ENCODE assay signal across 8 cellular contexts in the genomic region with DNA sequence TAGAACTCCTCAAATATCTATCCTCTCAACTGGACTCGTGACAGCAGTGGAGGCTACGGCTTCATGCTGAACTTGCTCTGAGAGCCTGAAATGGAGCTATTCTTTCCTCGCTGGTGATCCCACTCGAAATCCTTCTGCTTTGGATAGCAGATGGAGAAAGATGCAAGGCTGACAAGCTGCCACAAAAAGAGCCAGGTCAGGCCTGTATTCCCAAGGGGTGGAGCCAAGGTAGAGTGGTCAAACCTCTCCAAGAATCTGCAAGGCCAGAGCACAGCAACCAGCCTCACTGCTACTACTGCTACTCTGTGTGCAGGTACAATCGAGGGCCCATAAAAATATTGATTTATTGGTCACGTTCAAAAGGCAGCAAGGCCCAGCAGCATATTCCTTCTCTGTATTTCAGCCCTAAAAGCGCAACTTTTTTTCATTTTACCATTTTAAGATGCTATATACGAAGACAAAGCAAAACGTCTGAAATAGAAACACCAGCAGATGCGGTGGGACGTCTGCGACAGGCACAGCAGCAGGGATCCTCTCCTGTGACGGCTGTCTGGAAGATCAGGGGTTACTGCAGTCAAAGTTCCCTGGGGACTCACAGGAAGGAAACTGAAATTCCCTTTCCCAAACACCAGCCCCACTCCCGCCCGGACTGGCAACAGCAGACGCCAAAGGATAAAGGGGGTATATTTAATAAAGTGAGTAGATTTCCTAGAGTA. TPM values are rescaled to one million over a fixed set of nuclear protein-coding genes. Genes with fewer than 3 reads are reported as not detected.
A peak's percentile ranks its signal among the peaks of the same experiment; 100 is the strongest.
DNase-seq lines count a peak whose midpoint lies in the region; TF ChIP-seq lines count a peak whose summit lies in the region.

No MANE protein-coding gene starts in this region.

- DNase-seq in Calu3 (no peak), NCI-H2171 treated with DMSO at 0.1 percent for 48 hours (lab: John Stamatoyannopoulos, UW) (peak; percentile 78), osteoblast (ENCODE audit: insufficient read length, low spot score, missing footprints) (no peak), NCI-H128 (lab: John Stamatoyannopoulos, UW; ENCODE audit: unreplicated experiment) (no peak)
- DNase-seq in effector CD4-positive, alpha-beta T cell = no peak
- DNase-seq in NK-92 treated with Interleukin-12 subunit alpha and Interleukin-12 subunit beta, amount 100 ng/mL, for 24 hours (lab: John Stamatoyannopoulos, UW) = no peak
- DNase-seq in stimulated activated CD4-positive, alpha-beta T cell treated with anti-CD3 and anti-CD28 coated beads, Interleukin-15, amount 100 ng/mL, for 24 hours = no peak

- H2AFZ ChIP-seq in osteoblast (ENCODE audit: low read length) = no peak overlapping the region

- TF ChIP-seq CTCF in Calu3 (IDR thresholded peaks at IDR 0.05; ENCODE audit: unreplicated experiment) = no peak
- no peak for TF ChIP-seq CTCF in osteoblast (IDR thresholded peaks at IDR 0.05; ENCODE audit: extremely low read depth, low read depth, low read length)

- no peaks in the 10 kb centered on the region for H3K36me3 ChIP-seq in endocrine pancreas (ENCODE audit: control insufficient read depth, insufficient read depth, low read length)
- no peaks in the 10 kb centered on the region for H3K36me3 ChIP-seq in osteoblast (ENCODE audit: insufficient read depth, low read length)

- H3K27ac Mint-ChIP-seq in Calu3 (ENCODE audit: unreplicated experiment) = peak overlapping the region; percentile 61

- intact Hi-C loops in Calu3 (cut with micrococcal nuclease; ENCODE audit: unreplicated experiment) = loop anchor here (1.0 to 2.0 kb wide), 2 partner anchors 48 to 123 kb away; no protein-coding TSS in a partner anchor

- H3K4me3 ChIP-seq in endocrine pancreas (ENCODE audit: control insufficient read depth, insufficient read depth, low read length) (peak overlapping the region; percentile 19), osteoblast (ENCODE audit: insufficient read depth, low read length) (peak overlapping the region; percentile 93)

- H3K4me1 Mint-ChIP-seq in Calu3 (ENCODE audit: low read depth, unreplicated experiment) = no peaks in the 10 kb centered on the region

- H4K20me1 ChIP-seq in osteoblast (ENCODE audit: insufficient read depth, low read length) = peaks cover 41% of the 10 kb centered on the region

- no peaks in the 10 kb centered on the region for H3K9me3 Mint-ChIP-seq in Calu3 (ENCODE audit: low read depth, unreplicated experiment)

- peaks cover 42% of the 10 kb centered on the region for H3K36me3 Mint-ChIP-seq in Calu3 (ENCODE audit: insufficient read depth, unreplicated experiment)

- CTCF ChIA-PET in Calu3 (lab: Charles Lee) = interaction anchor here (0.5 to 0.7 kb wide), 4 partner anchors 67 to 1631 kb away, joined by 3 to 6 read pairs (median 4); no protein-coding TSS in a partner anchor

- TSS peak; percentile 21 for BruUV-seq in Calu3 (replicated peaks; lab: Mats Ljungman, UMichigan)

- H3K79me2 ChIP-seq in osteoblast (ENCODE audit: insufficient read depth, low read length) = peaks cover 78% of the 10 kb centered on the region

- H3K4me1 ChIP-seq in endocrine pancreas (ENCODE audit: control insufficient read depth, insufficient read depth, low read length) (no peaks in the 10 kb centered on the region), osteoblast (ENCODE audit: insufficient read depth, low read length) (peaks cover 10% of the 10 kb centered on the region)

- peak overlapping the region; percentile 8 for H3K9ac ChIP-seq in endocrine pancreas (ENCODE audit: control insufficient read depth, insufficient read depth, low read length)

- peak overlapping the region; percentile 47 for H3K27ac ChIP-seq in osteoblast (ENCODE audit: low read depth, low read length)

- H3K4me2 ChIP-seq in osteoblast (ENCODE audit: insufficient read depth, low read length) = peak overlapping the region; percentile 77

- no peaks in the 10 kb centered on the region for H3K27me3 Mint-ChIP-seq in Calu3 (ENCODE audit: unreplicated experiment)

- H3K27me3 ChIP-seq in endocrine pancreas (ENCODE audit: control insufficient read depth, insufficient read depth, low read length) (no peaks in the 10 kb centered on the region), osteoblast (ENCODE audit: insufficient read depth, low read length) (no peaks in the 10 kb centered on the region)

- H3K9me3 ChIP-seq in endocrine pancreas (ENCODE audit: control insufficient read depth, low read length) (no peaks in the 10 kb centered on the region), osteoblast (ENCODE audit: low read depth, low read length) (no peaks in the 10 kb centered on the region)

- peak overlapping the region; percentile 94 for H3K4me3 Mint-ChIP-seq in Calu3 (ENCODE audit: low read depth, unreplicated experiment)

RNA-seq across cellular contexts. Expression of a gene that starts 2.4 kb away (rescaled TPM):
- 28.9 and 33.3 TPM in 2 replicates for total RNA-seq in Calu3 (2022)
- total RNA-seq in osteoblast = 15.3 and 17.4 TPM in 2 replicates
